ENCODE assay signal across 36 cellular contexts in genomic region chr7:150430465-150431085, GRCh38. TPM values are rescaled to one million over a fixed set of nuclear protein-coding genes. Genes with fewer than 3 reads are reported as not detected.
DNase-seq lines count a peak whose midpoint lies in the region; ATAC-seq, FAIRE-seq and TF ChIP-seq lines count a peak whose summit lies in the region.
"Had no signal": no experiment of that assay in that cellular context is flagged by ENCODE, and none has a peak within 500 bp of the region (broad histone marks: within the 10 kb centered on the region; RNA-seq: fewer than 3 reads in every experiment).

No MANE protein-coding gene starts in this region.

- no peak overlapping the region for H3K27ac Mint-ChIP-seq in osteocyte (ENCODE audit: unreplicated experiment)
- H3K27ac Mint-ChIP-seq: activated CD4-positive, alpha-beta T cell treated with anti-CD3 and anti-CD28 coated beads for 36 hours; activated CD8-positive, alpha-beta T cell treated with anti-CD3 and anti-CD28 coated beads for 36 hours; CD4-positive, alpha-beta T cell; effector memory CD8-positive, alpha-beta T cell; mesothelial cell of epicardium; stimulated activated naive B cell treated with anti-CD40 and anti-IgM and Interleukin-4, amounts not matched to agents 10 μg/mL and 1 μg/mL and 100 μg/mL, for 72 hours had no signal

- WGBS in K562 (ENCODE audit: insufficient coverage, low coverage, missing lambda C conversion rate): 34% methylated on average over 14 of the region's 14 CpGs

- TF ChIP-seq CTCF in K562 (IDR thresholded peaks at IDR 0.05 in 2 of 3, conservative IDR thresholded peaks at IDR 0.05 in 1 of 3; ENCODE audit: insufficient read depth in 2 of 3, low read depth in 1 of 3, low read length in 3 of 3): no peak
- TF ChIP-seq CTCF in osteocyte (IDR thresholded peaks at IDR 0.05): no peak

- CTCF ChIA-PET in K562 (lab: Yijun Ruan, JAX; ENCODE audit: low intra/inter-chr PET ratio) (no interaction called here), HEK293T (lab: Yijun Ruan, JAX) (no interaction called here)

- in situ Hi-C loops in K562 (cut with MboI): no loop called here

- no peak for TF ChIP-seq RAD21 in K562 (CRISPR knock-in tag; conservative IDR thresholded peaks at IDR 0.05 in 1 of 2, IDR thresholded peaks at IDR 0.05 in 1 of 2)

- ATAC-seq in K562: no peak
- ATAC-seq: activated CD4-positive, alpha-beta T cell treated with anti-CD3 and anti-CD28 coated beads for 36 hours; activated CD8-positive, alpha-beta T cell treated with anti-CD3 and anti-CD28 coated beads for 36 hours; effector memory CD8-positive, alpha-beta T cell; Panc1; stimulated activated naive B cell treated with anti-CD40 and anti-IgM and Interleukin-4, amounts not matched to agents 10 μg/mL and 1 μg/mL and 100 μg/mL, for 72 hours had no signal

- H3K4me1 Mint-ChIP-seq in osteocyte (ENCODE audit: unreplicated experiment): peaks cover 21% of the 10 kb centered on the region
- H3K4me1 Mint-ChIP-seq: mesothelial cell of epicardium had no signal

- no peak overlapping the region for H3K4me3 Mint-ChIP-seq in osteocyte (ENCODE audit: unreplicated experiment)
- H3K4me3 Mint-ChIP-seq: activated CD4-positive, alpha-beta T cell treated with anti-CD3 and anti-CD28 coated beads for 36 hours; activated CD8-positive, alpha-beta T cell treated with anti-CD3 and anti-CD28 coated beads for 36 hours; CD4-positive, alpha-beta T cell; effector memory CD8-positive, alpha-beta T cell; mesothelial cell of epicardium; naive B cell; stimulated activated naive B cell treated with anti-CD40 and anti-IgM and Interleukin-4, amounts not matched to agents 10 μg/mL and 1 μg/mL and 100 μg/mL, for 72 hours had no signal

- no peaks in the 10 kb centered on the region for H4K20me1 ChIP-seq in K562 (replicated peaks; ENCODE audit: control insufficient read depth, insufficient read depth, low read length)

- H3K27ac ChIP-seq in K562 (ENCODE audit: extremely low read depth, low read depth, low read length): no peak overlapping the region
- H3K27ac ChIP-seq: cardiac muscle cell, suprapubic skin, VCaP had no signal

- H3K9ac ChIP-seq in K562 (ENCODE audit: insufficient read depth in 1 of 2, low read depth in 2 of 2, low read length in 2 of 2): peak overlapping the region in 1 of 2 experiments; percentile 49; a peak in 1 of 4 replicates

- TF ChIP-seq EP300 in K562 (IDR thresholded peaks at IDR 0.05; ENCODE audit: low read length): no peak

- H3K4me2 ChIP-seq in K562 (ENCODE audit: insufficient read depth, low read length): no peak overlapping the region

- POLR2A ChIA-PET in K562 (lab: Yijun Ruan, JAX): interaction anchor here (0.6 to 1.3 kb wide), 5 partner anchors 8 to 312 kb away, joined by 3 to 5 read pairs (median 3); partner anchors contain the start of gene GIMAP8
- POLR2A ChIA-PET in HEK293T (lab: Yijun Ruan, JAX): no interaction called here

- intact Hi-C loops in K562 (cut with micrococcal nuclease): no loop called here

- no peaks in the 10 kb centered on the region for H3K36me3 ChIP-seq in K562 (ENCODE audit: control insufficient read depth, insufficient read depth, low read length)
- H3K36me3 ChIP-seq: cardiac muscle cell, suprapubic skin had no signal

- no peak for FAIRE-seq in K562 (lab: Jason Lieb, UNC)
- FAIRE-seq: astrocyte, frontal cortex, GM19239 had no signal

- H3K27me3 Mint-ChIP-seq in osteocyte (ENCODE audit: unreplicated experiment): no peaks in the 10 kb centered on the region
- H3K27me3 Mint-ChIP-seq: CD4-positive, alpha-beta T cell had no signal

- no peak overlapping the region for H3K4me3 ChIP-seq in K562
- H3K4me3 ChIP-seq: cardiac muscle cell, suprapubic skin had no signal

- H3K27me3 ChIP-seq in K562 (ENCODE audit: control insufficient read depth in 2 of 2, insufficient read depth in 2 of 2, low read length in 2 of 2): no peaks in the 10 kb centered on the region
- H3K27me3 ChIP-seq: cardiac muscle cell, suprapubic skin had no signal

- TF ChIP-seq POLR2A in K562 (conservative IDR thresholded peaks at IDR 0.05): no peak

- peaks cover 21 to 31% of the 10 kb centered on the region in 2 experiments for H3K4me1 ChIP-seq in K562 (replicated peaks in 1 of 2; ENCODE audit: control insufficient read depth in 2 of 2, insufficient read depth in 2 of 2, low read length in 2 of 2)

- DNase-seq in activated CD8-positive, alpha-beta memory T cell treated with anti-CD3 and anti-CD28 coated beads for 24 hours: peak; percentile 40
- DNase-seq in activated CD8-positive, alpha-beta memory T cell treated with anti-CD3 and anti-CD28 coated beads, Interleukin-2, amount 50 U/mL, for 4 hours: no peak
- peak; percentile 36 for DNase-seq in GM03348 (ENCODE audit: low spot score)
- DNase-seq in K562 (ENCODE audit: extremely low read depth in 1 of 4, low spot score in 3 of 4): peak in 1 of 4 experiments; percentile 11
- peak; percentile 65 for DNase-seq in osteocyte (ENCODE audit: extremely low spot score, unreplicated experiment)
- no peak for DNase-seq in T-helper 2 cell
- DNase-seq in AML-193 (lab: John Stamatoyannopoulos, UW): no peak
- no peak for DNase-seq in HEK293T (ENCODE audit: extremely low spot score)
- DNase-seq: 8988T; activated CD4-positive, alpha-beta T cell treated with anti-CD3 and anti-CD28 coated beads for 36 hours; activated CD8-positive, alpha-beta T cell treated with anti-CD3 and anti-CD28 coated beads for 36 hours; activated effector memory CD4-positive, alpha-beta T cell treated with Interleukin-2 at 50 U/mL for 16 hours; CD4-positive, alpha-beta T cell; cortex of kidney; effector memory CD8-positive, alpha-beta T cell; naive B cell; NCI-H1105; NCI-H187 treated with DMSO at 0.1 percent for 48 hours; NCI-H69; nucleus accumbens; SHP77 treated with DMSO at 0.1 percent for 48 hours; stimulated activated naive B cell treated with anti-CD40 and anti-IgM and Interleukin-4, amounts not matched to agents 10 μg/mL and 1 μg/mL and 100 μg/mL, for 72 hours; SW 1271; T1000 had no signal

- no peaks in the 10 kb centered on the region for H3K9me3 Mint-ChIP-seq in osteocyte (ENCODE audit: unreplicated experiment)
- H3K9me3 Mint-ChIP-seq: activated CD8-positive, alpha-beta T cell treated with anti-CD3 and anti-CD28 coated beads for 36 hours; CD4-positive, alpha-beta T cell; effector memory CD8-positive, alpha-beta T cell; mesothelial cell of epicardium; stimulated activated naive B cell treated with anti-CD40 and anti-IgM and Interleukin-4, amounts not matched to agents 10 μg/mL and 1 μg/mL and 100 μg/mL, for 72 hours had no signal

- H3K9me3 ChIP-seq in K562 (replicated peaks; ENCODE audit: control insufficient read depth, insufficient read depth, low read depth, low read length): no peaks in the 10 kb centered on the region
- H3K9me3 ChIP-seq: suprapubic skin had no signal

- no peaks in the 10 kb centered on the region for H3K79me2 ChIP-seq in K562 (ENCODE audit: control insufficient read depth, insufficient read depth, low read length)

- H2AFZ ChIP-seq in K562 (ENCODE audit: low read depth, low read length): peak overlapping the region; percentile 23; the same call in 1 of the 2 replicates

- no peaks in the 10 kb centered on the region for H3K36me3 Mint-ChIP-seq in osteocyte (ENCODE audit: unreplicated experiment)
- H3K36me3 Mint-ChIP-seq: mesothelial cell of epicardium; naive B cell; stimulated activated naive B cell treated with anti-CD40 and anti-IgM and Interleukin-4, amounts not matched to agents 10 μg/mL and 1 μg/mL and 100 μg/mL, for 72 hours had no signal

- no peaks in the 10 kb centered on the region for H3K9me1 ChIP-seq in K562 (ENCODE audit: control insufficient read depth, insufficient read depth, low read length)

- no TSS peak for BruUV-seq in K562 (replicated peaks; lab: Mats Ljungman, UMichigan)

TF ChIP-seq in K562, 482 proteins besides CTCF, POLR2A, EP300 and RAD21 (continues in another document):
- no peak for TF ChIP-seq ZNF133 (CRISPR knock-in tag; IDR thresholded peaks at IDR 0.05)

RNA-seq across cellular contexts. Expression of gene GIMAP8, which starts 19.9 kb away (rescaled TPM):
- not detected in 2 replicates for total RNA-seq in K562 (2011; cell fraction: chromatin; rRNA removed; ENCODE audit: low replicate concordance)
- total RNA-seq in K562 (2011; cell fraction: nucleolus; rRNA removed): not detected in 2 replicates
- not detected in 2 replicates for total RNA-seq in K562 (2011; cell fraction: nucleoplasm; rRNA removed)
- total RNA-seq in K562 (2014; rRNA removed) (not detected in 2 replicates), K562 (2014; rRNA removed; fragmentation: Illumina TruSeq; extraction: Trizol) (not detected in 2 replicates), K562 (2015; rRNA removed; fragmentation: Illumina TruSeq; extraction: Trizol) (not detected in 2 replicates), K562 (2021) (0.16 TPM in 1 of 2 replicates, not detected in the other), osteocyte (not detected in 2 replicates)
- polyA plus RNA-seq in K562 (2011; rRNA removed) (not detected in 2 replicates), K562 (2014; fragmentation: Illumina TruSeq; extraction: Trizol) (not detected in 2 replicates), K562 (2014; fragmentation: Nextera tagmentation; extraction: Ambion mirVana) (not detected), K562 (2014; rRNA removed) (not detected in 2 replicates)
- not detected in 2 replicates for polyA plus RNA-seq in K562 (2011; cell fraction: cytosol; rRNA removed)
- polyA plus RNA-seq in K562 (2011; cell fraction: nucleus; rRNA removed): not detected in 2 replicates
- 0.01 TPM in 2 replicates for polyA plus RNA-seq in K562 (2012)
- polyA minus RNA-seq in K562 (2011; rRNA and poly(A)+ RNA removed): not detected in 2 replicates
- not detected in 2 replicates for polyA minus RNA-seq in K562 (2011; cell fraction: cytosol; rRNA and poly(A)+ RNA removed)
- polyA minus RNA-seq in K562 (2011; cell fraction: nucleus; rRNA and poly(A)+ RNA removed): not detected in 2 replicates
- total RNA-seq: astrocyte, epithelial cell of proximal tubule, H4, HT-29, kidney epithelial cell, mesothelial cell of epicardium had no signal
- polyA plus RNA-seq: cardiac muscle cell had no signal

RNA-seq across cellular contexts. Expression of gene ZNF775, which starts 51.4 kb away (rescaled TPM):
- 3.1 and 10.5 TPM in 2 replicates for total RNA-seq in K562 (2011; cell fraction: chromatin; rRNA removed; ENCODE audit: low replicate concordance)
- 12.0 and 14.7 TPM in 2 replicates for total RNA-seq in K562 (2011; cell fraction: nucleolus; rRNA removed)
- total RNA-seq in K562 (2011; cell fraction: nucleoplasm; rRNA removed): 5.9 TPM in 2 replicates
- total RNA-seq in K562 (2014; rRNA removed) (18.6 and 21.8 TPM in 2 replicates), K562 (2014; rRNA removed; fragmentation: Illumina TruSeq; extraction: Trizol) (1.1 and 1.8 TPM in 2 replicates), K562 (2015; rRNA removed; fragmentation: Illumina TruSeq; extraction: Trizol) (5.5 and 5.7 TPM in 2 replicates), K562 (2021) (18.7 and 19.2 TPM in 2 replicates), osteocyte (5.9 and 8.0 TPM in 2 replicates)
- polyA plus RNA-seq in K562 (2011; rRNA removed) (4.9 and 8.3 TPM in 2 replicates), K562 (2014; fragmentation: Illumina TruSeq; extraction: Trizol) (1.5 and 3.5 TPM in 2 replicates), K562 (2014; fragmentation: Nextera tagmentation; extraction: Ambion mirVana) (under 1 TPM; 0.04 to 0.20 TPM), K562 (2014; rRNA removed) (13.1 and 13.2 TPM in 2 replicates)
- polyA plus RNA-seq in K562 (2011; cell fraction: cytosol; rRNA removed): 7.9 and 29.5 TPM in 2 replicates
- polyA plus RNA-seq in K562 (2011; cell fraction: nucleus; rRNA removed): 9.1 and 15.1 TPM in 2 replicates
- 11.8 and 13.9 TPM in 2 replicates for polyA plus RNA-seq in K562 (2012)
- 1.3 and 1.6 TPM in 2 replicates for polyA minus RNA-seq in K562 (2011; rRNA and poly(A)+ RNA removed)
- 7.2 and 17.1 TPM in 2 replicates for polyA minus RNA-seq in K562 (2011; cell fraction: cytosol; rRNA and poly(A)+ RNA removed)
- polyA minus RNA-seq in K562 (2011; cell fraction: nucleus; rRNA and poly(A)+ RNA removed): 4.3 and 5.3 TPM in 2 replicates

Comparison
In these comparisons a context has a peak if more than half of its experiments do, and no peak if none do; other contexts are left out.
1. DNase-seq: peak in activated CD8-positive, alpha-beta memory T cell treated with anti-CD3 and anti-CD28 coated beads for 24 hours (single experiment), GM03348 (single experiment) and osteocyte (single experiment); none in activated CD8-positive, alpha-beta memory T cell treated with anti-CD3 and anti-CD28 coated beads, Interleukin-2, amount 50 U/mL, for 4 hours (single experiment), T-helper 2 cell (0 of 5), AML-193 (0 of 2) and HEK293T (single experiment).